In the genomic region with DNA sequence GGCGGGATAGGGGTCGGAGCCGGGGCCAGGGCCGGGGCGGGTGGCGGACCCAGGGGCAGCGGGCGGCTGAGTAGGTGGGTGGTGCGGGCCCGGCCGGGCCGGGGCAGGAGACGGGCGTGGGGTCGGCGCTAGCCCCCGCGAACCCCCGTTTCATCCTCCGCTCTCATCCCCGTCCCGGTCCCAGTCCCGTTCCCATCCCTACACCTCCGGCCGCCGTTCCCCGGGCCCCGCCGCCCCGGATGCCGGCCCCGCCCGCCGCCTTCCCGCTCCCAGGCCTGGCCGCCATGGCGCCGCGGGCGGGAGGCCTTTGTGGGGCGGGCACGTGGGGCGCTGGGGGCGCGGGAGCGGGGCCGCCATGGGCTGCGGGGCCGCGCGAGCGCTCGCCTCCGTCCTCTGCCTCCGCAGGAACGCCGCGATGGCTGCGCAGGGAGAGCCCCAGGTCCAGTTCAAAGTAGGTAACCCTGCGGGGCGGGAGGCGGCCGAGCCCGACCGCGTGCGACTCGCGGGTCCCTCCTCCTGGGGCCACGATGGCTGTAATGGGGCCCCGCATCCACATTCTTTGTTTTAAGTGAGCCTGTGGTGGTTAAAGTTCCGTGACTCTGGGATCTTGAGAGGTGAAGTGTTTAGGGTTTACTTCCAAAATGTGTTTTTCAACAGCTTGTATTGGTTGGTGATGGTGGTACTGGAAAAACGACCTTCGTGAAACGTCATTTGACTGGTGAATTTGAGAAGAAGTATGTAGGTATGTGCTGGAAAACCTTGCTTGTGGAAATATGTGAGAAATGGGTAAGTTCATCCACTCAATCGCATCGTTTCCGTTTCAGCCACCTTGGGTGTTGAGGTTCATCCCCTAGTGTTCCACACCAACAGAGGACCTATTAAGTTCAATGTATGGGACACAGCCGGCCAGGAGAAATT, we compare ENCODE assay signal across 8 cellular contexts. TPM values are rescaled to one million over a fixed set of nuclear protein-coding genes. Genes with fewer than 3 reads are reported as not detected.
DNase-seq lines count a peak whose midpoint lies in the region; ATAC-seq lines count a peak whose summit lies in the region.

No MANE protein-coding gene starts in this region.

- H3K4me3 Mint-ChIP-seq in memory B cell = peak overlapping the region; percentile 89

- peak overlapping the region; percentile 92 for H3K27ac Mint-ChIP-seq in memory B cell

- no peaks in the 10 kb centered on the region for H3K9me3 Mint-ChIP-seq in memory B cell

- ATAC-seq in GM21381 (IDR thresholded peaks at IDR 0.05; ENCODE audit: unreplicated experiment) (peak; percentile 30), memory B cell (ENCODE audit: low read depth) (peak; percentile 41)

- peaks cover 22% of the 10 kb centered on the region for H3K36me3 Mint-ChIP-seq in memory B cell

- H3K4me1 Mint-ChIP-seq in memory B cell = peaks cover 28% of the 10 kb centered on the region

- DNase-seq in D341Med (ENCODE audit: low spot score) = peak; percentile 78
- peak; percentile 41 for DNase-seq in HT-29 (ENCODE audit: low spot score)
- peak; percentile 32 to 35 for DNase-seq in activated CD4-positive, alpha-beta T cell treated with anti-CD3 and anti-CD28 coated beads, Interleukin-2, amount 50 U/mL, for 4 hours
- peak; percentile 32 for DNase-seq in effector CD8-positive, alpha-beta T cell (lab: John Stamatoyannopoulos, UW)
- DNase-seq in memory B cell (ENCODE audit: low spot score in 2 of 2) = peak; percentile 58 to 71
- DNase-seq in stimulated activated naive CD4-positive, alpha-beta T cell (lab: John Stamatoyannopoulos, UW) = peak; percentile 36 to 70 (median 52)
- DNase-seq in foreskin melanocyte = no peak

- H3K27me3 Mint-ChIP-seq in memory B cell = no peaks in the 10 kb centered on the region

RNA-seq across cellular contexts. Expression of a gene that starts 0.6 kb away (rescaled TPM):
- total RNA-seq in HT-29 (2014; rRNA removed; shearing (Covaris generic)) = 1,255 and 1,381 TPM in 2 replicates

RNA-seq across cellular contexts. Expression of a gene that starts 33.4 kb away (rescaled TPM):
- total RNA-seq in HT-29 (2014; rRNA removed; shearing (Covaris generic)) = 5.5 and 5.8 TPM in 2 replicates
